Comparison of ENCODE assay signal across 1 cellular context in genomic region chr7:88184848-88185304, GRCh38.
TF ChIP-seq lines count a peak whose summit lies in the region.

No MANE protein-coding gene starts in this region.

TF ChIP-seq in K562, 482 proteins besides CTCF, POLR2A, EP300 and RAD21 (continued from another document):
- TF ChIP-seq TOE1 (IDR thresholded peaks at IDR 0.05; ENCODE audit: borderline replicate concordance): no peak
- TF ChIP-seq TOE1 (CRISPR knock-in tag; IDR thresholded peaks at IDR 0.05; ENCODE audit: borderline replicate concordance, low read depth): no peak
- no peak for TF ChIP-seq NR2C1 (IDR thresholded peaks at IDR 0.05)
- no peak for TF ChIP-seq NR2C1 (tag; IDR thresholded peaks at IDR 0.05)
- peak; percentile 40; the same call in 1 of the 2 replicates for TF ChIP-seq SMARCC2 (IDR thresholded peaks at IDR 0.05; ENCODE audit: low read depth)
- TF ChIP-seq JUND (IDR thresholded peaks at IDR 0.05; ENCODE audit: borderline replicate concordance, low read depth, low read length): peak; percentile 87
- peak; percentile 87; the same call in 2 of the 3 replicates for TF ChIP-seq JUND (tag; IDR thresholded peaks at IDR 0.05; ENCODE audit: borderline replicate concordance, low read depth, low read length)
- no peak for TF ChIP-seq ZNF77 (CRISPR knock-in tag; IDR thresholded peaks at IDR 0.05)
- peak; percentile 85; the same call in 1 of the 2 replicates for TF ChIP-seq ZNF589 (CRISPR knock-in tag; IDR thresholded peaks at IDR 0.05; ENCODE audit: low read depth)
- no peak for TF ChIP-seq ZNF695 (CRISPR knock-in tag; IDR thresholded peaks at IDR 0.05)
